In the genomic region with DNA sequence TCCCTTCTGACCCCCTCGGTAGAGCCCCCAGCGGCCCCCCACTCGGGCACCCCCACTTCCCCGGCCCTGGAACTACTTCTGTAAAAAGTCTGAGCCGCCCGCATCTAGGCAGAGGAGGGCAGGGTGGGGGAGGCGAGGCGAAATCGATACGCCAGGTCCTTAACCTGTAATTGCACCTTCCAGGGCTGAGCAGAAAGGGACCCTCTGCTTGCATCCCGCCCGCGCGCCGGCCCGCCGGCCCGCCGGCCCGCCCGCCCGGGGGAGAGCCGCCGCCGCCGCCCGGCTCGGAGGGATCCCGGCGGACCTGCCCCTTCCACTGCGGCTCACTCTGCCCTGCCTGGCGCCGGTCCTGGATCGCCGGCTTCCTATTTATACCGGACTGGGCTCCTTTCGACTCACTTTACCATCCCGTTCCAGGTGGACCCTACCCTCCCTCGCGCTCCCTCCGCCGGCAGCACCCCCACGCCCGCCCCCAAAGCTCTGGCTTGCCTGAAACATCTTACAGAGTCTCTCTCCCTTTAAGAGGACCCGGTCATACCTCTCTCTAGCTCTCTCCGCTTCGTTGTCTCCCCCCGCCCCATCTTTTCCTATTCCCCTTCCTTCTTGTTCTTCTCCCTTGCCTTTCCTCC, we compare ENCODE assay signal across 8 cellular contexts. TPM values are rescaled to one million over a fixed set of nuclear protein-coding genes. Genes with fewer than 3 reads are reported as not detected.
DNase-seq lines count a peak whose midpoint lies in the region; ATAC-seq and TF ChIP-seq lines count a peak whose summit lies in the region.

No MANE protein-coding gene starts in this region.

- H3K4me1 ChIP-seq in mesendoderm (ENCODE audit: control insufficient read depth, low read depth, low read length) = peaks cover 3% of the 10 kb centered on the region
- no peaks in the 10 kb centered on the region for H3K4me1 ChIP-seq in aorta (ENCODE audit: control insufficient read depth in 1 of 2, insufficient read depth in 2 of 2, low read length in 2 of 2)

- intact Hi-C loops in Right ventricle myocardium superior (cut with DNase I) (no loop called here), Right ventricle myocardium inferior (cut with DNase I) (no loop called here), aorta (cut with DNase I) (no loop called here)

- TF ChIP-seq CTCF in brain microvascular endothelial cell (IDR thresholded peaks at IDR 0.05; ENCODE audit: low read depth, low read length, missing control alignments) = no peak

- no peak overlapping the region for H3K23ac ChIP-seq in mesendoderm (ENCODE audit: low read length)

- H3K4ac ChIP-seq in mesendoderm (ENCODE audit: low read depth, low read length) = no peak overlapping the region

- H3K4me3 ChIP-seq in brain microvascular endothelial cell (ENCODE audit: low read depth, low read length) (peak overlapping the region; percentile 48), mesendoderm (ENCODE audit: low read length) (no peak overlapping the region), aorta (ENCODE audit: low read length in 2 of 2) (peak overlapping the region; percentile 12 to 52)

- in situ Hi-C loops in brain microvascular endothelial cell (cut with HindIII; ENCODE audit: low pct_ligation_motif_present, low sequenced_read_pairs) = no loop called here

- no peak overlapping the region for H2AK5ac ChIP-seq in mesendoderm (ENCODE audit: low read length)

- H3K27me3 ChIP-seq in brain microvascular endothelial cell (replicated peaks) = peaks cover 24% of the 10 kb centered on the region
- H3K27me3 ChIP-seq in mesendoderm (ENCODE audit: insufficient read depth, low read length, poor library complexity) = peaks cover 8% of the 10 kb centered on the region
- peaks cover 0 to 2% of the 10 kb centered on the region in 2 donors for H3K27me3 ChIP-seq in aorta (ENCODE audit: control insufficient read depth in 1 of 2, insufficient read depth in 2 of 2, low read length in 1 of 2)

- no peak overlapping the region for H4K8ac ChIP-seq in mesendoderm (ENCODE audit: low read depth, low read length)

- ATAC-seq in Right ventricle myocardium superior (ENCODE audit: poor library complexity) (peak; percentile 31), Right ventricle myocardium inferior (no peak), aorta (ENCODE audit: low FRiP score) (no peak), GM21423 (IDR thresholded peaks at IDR 0.05; ENCODE audit: unreplicated experiment) (no peak), HG02610 (IDR thresholded peaks at IDR 0.05; ENCODE audit: unreplicated experiment) (no peak)

- H3K9me3 ChIP-seq in aorta (ENCODE audit: control insufficient read depth, low read length) = no peaks in the 10 kb centered on the region

- peak overlapping the region; percentile 33 for H3K4me2 ChIP-seq in mesendoderm (ENCODE audit: low read length)

- H3K27ac ChIP-seq in brain microvascular endothelial cell = no peak overlapping the region
- H3K27ac ChIP-seq in mesendoderm (ENCODE audit: low read depth, low read length) = no peak overlapping the region
- no peak overlapping the region for H3K27ac ChIP-seq in aorta (ENCODE audit: low read depth in 1 of 2, low read length in 2 of 2)

- no peaks in the 10 kb centered on the region for H3K79me1 ChIP-seq in mesendoderm (ENCODE audit: low read length)

- no peak overlapping the region for H2BK15ac ChIP-seq in mesendoderm (replicated peaks; ENCODE audit: low read depth)

- H2BK120ac ChIP-seq in mesendoderm (ENCODE audit: low read depth, low read length) = no peak overlapping the region

- peak overlapping the region; percentile 47 for H3K9ac ChIP-seq in mesendoderm (ENCODE audit: low read length)

- DNase-seq in Right ventricle myocardium superior (no peak), Right ventricle myocardium inferior (ENCODE audit: missing footprints) (no peak), brain microvascular endothelial cell (no peak), mesendoderm (peak; percentile 52), aorta (peak in 1 of 2 donors; percentile 43), NCI-H2029 treated with DMSO at 0.1 percent for 48 hours (lab: John Stamatoyannopoulos, UW) (no peak)

- H3K56ac ChIP-seq in mesendoderm (ENCODE audit: low read length) = peak overlapping the region; percentile 78

- peak overlapping the region; percentile 82 for H3K18ac ChIP-seq in mesendoderm (ENCODE audit: low read length)

- no peak overlapping the region for H4K5ac ChIP-seq in mesendoderm (ENCODE audit: low read length)

- no peaks in the 10 kb centered on the region for H3K36me3 ChIP-seq in brain microvascular endothelial cell (replicated peaks)
- no peaks in the 10 kb centered on the region for H3K36me3 ChIP-seq in mesendoderm (ENCODE audit: control insufficient read depth, insufficient read depth, low read length)
- H3K36me3 ChIP-seq in aorta (ENCODE audit: control insufficient read depth in 1 of 2, insufficient read depth in 2 of 2, low read length in 1 of 2) = no peaks in the 10 kb centered on the region

- H3K79me2 ChIP-seq in mesendoderm (ENCODE audit: control insufficient read depth, insufficient read depth, low read length) = no peaks in the 10 kb centered on the region

- H2BK5ac ChIP-seq in mesendoderm (ENCODE audit: low read length) = no peak overlapping the region

- no CpG with 5 or more reads among the region's 48 CpGs for WGBS in mesendoderm (ENCODE audit: extremely low coverage, insufficient coverage, low lambda C conversion rate)
- 1% methylated on average over 37 to 48 of the region's 48 CpGs for WGBS in aorta, 2 donors

RNA-seq across cellular contexts. Expression of a gene that starts 0.8 kb away (rescaled TPM):
- total RNA-seq in Right ventricle myocardium superior (not detected), Right ventricle myocardium inferior (not detected), aorta (under 1 TPM; 0.09 to 0.36 TPM)
- polyA plus RNA-seq in mesendoderm (2013, experiment 1 of 2) = 0.48 TPM
- 0.50 TPM for polyA plus RNA-seq in mesendoderm (2013, experiment 2 of 2)
- polyA plus RNA-seq in aorta = not detected
